ENCODE assay signal across 31 cellular contexts in genomic region chr12:114415525-114415868, GRCh38. TPM values are rescaled to one million over a fixed set of nuclear protein-coding genes. Genes with fewer than 3 reads are reported as not detected.
DNase-seq lines count a peak whose midpoint lies in the region; ATAC-seq and TF ChIP-seq lines count a peak whose summit lies in the region.
"Had no signal": no experiment of that assay in that cellular context is flagged by ENCODE, and none has a peak within 500 bp of the region (broad histone marks: within the 10 kb centered on the region; RNA-seq: fewer than 3 reads in every experiment).

No MANE protein-coding gene starts in this region.

- H3K9me3 Mint-ChIP-seq in activated T-cell treated with anti-CD3 and anti-CD28 coated beads, Interleukin-2, amount 50 U/mL, for 4 hours, result no peaks in the 10 kb centered on the region

- 24 to 32% (median 25%) methylated on average over 2 to 7 of the region's 7 CpGs for WGBS in heart left ventricle, 4 donors
- WGBS in hepatocyte (ENCODE audit: low lambda C conversion rate, missing lambda C conversion rate), result 60% methylated on average over 7 of the region's 7 CpGs
- 16 to 31% (median 24%) methylated on average over 7 of the region's 7 CpGs for WGBS in stomach, 5 donors

- H3K9me2 ChIP-seq in hepatocyte (replicated peaks; ENCODE audit: insufficient read depth), result no peaks in the 10 kb centered on the region

- H3K27me3 ChIP-seq in heart left ventricle (peaks cover 0 to 43% (median 0%) of the 10 kb centered on the region in 9 donors), hepatocyte (peaks cover 91% of the 10 kb centered on the region), stomach (peaks cover 29 to 98% (median 76%) of the 10 kb centered on the region in 3 donors)

- H3K9me3 ChIP-seq in heart left ventricle, result no peaks in the 10 kb centered on the region
- H3K9me3 ChIP-seq in hepatocyte (ENCODE audit: low read depth), result no peaks in the 10 kb centered on the region
- no peaks in the 10 kb centered on the region for H3K9me3 ChIP-seq in stomach
- H3K9me3 ChIP-seq: BE2C had no signal

- intact Hi-C loops in heart left ventricle (cut with DNase I) (no loop called here), stomach (cut with DNase I; ENCODE audit: low total_unique reads) (no loop called here)

- H3K4me3 ChIP-seq in heart left ventricle (no peak overlapping the region), hepatocyte (no peak overlapping the region), stomach (no peak overlapping the region)

- no peak overlapping the region for H2AFZ ChIP-seq in hepatocyte

- no peak for TF ChIP-seq CTCF in heart left ventricle (IDR thresholded peaks at IDR 0.05)
- TF ChIP-seq CTCF in hepatocyte (IDR thresholded peaks at IDR 0.05; ENCODE audit: poor library complexity), result no peak
- no peak for TF ChIP-seq CTCF in stomach (IDR thresholded peaks at IDR 0.05)

- TF ChIP-seq POLR2A in heart left ventricle (IDR thresholded peaks at IDR 0.05) (no peak), stomach (IDR thresholded peaks at IDR 0.05) (no peak)

- peaks cover 33% of the 10 kb centered on the region for H3K79me2 ChIP-seq in hepatocyte

- no peaks in the 10 kb centered on the region for H3K36me3 ChIP-seq in heart left ventricle
- H3K36me3 ChIP-seq in hepatocyte (replicated peaks; ENCODE audit: insufficient read depth, low read depth), result no peaks in the 10 kb centered on the region
- no peaks in the 10 kb centered on the region for H3K36me3 ChIP-seq in stomach
- H3K36me3 ChIP-seq: BE2C had no signal

- peak overlapping the region in 2 of 12 donors; percentile 50 to 59 for H3K27ac ChIP-seq in heart left ventricle
- no peak overlapping the region for H3K27ac ChIP-seq in hepatocyte
- H3K27ac ChIP-seq in stomach, result no peak overlapping the region

- H3K4me1 ChIP-seq in heart left ventricle, result peaks cover 0 to 17% (median 0%) of the 10 kb centered on the region in 12 donors
- peaks cover 6% of the 10 kb centered on the region for H3K4me1 ChIP-seq in hepatocyte (ENCODE audit: insufficient read depth)
- H3K4me1 ChIP-seq in stomach, result no peaks in the 10 kb centered on the region
- H3K4me1 ChIP-seq: BE2C had no signal

- no peaks in the 10 kb centered on the region for H4K20me1 ChIP-seq in hepatocyte (ENCODE audit: insufficient read depth, poor library complexity, severe bottlenecking)

- DNase-seq in EH (ENCODE audit: low read depth), result peak; percentile 48
- DNase-seq in ecto neural progenitor cell (ENCODE audit: low spot score), result peak; percentile 43
- no peak for DNase-seq in heart left ventricle
- DNase-seq in hepatocyte (ENCODE audit: low spot score), result no peak
- DNase-seq in activated T-cell treated with anti-CD3 and anti-CD28 coated beads, Interleukin-2, amount 50 U/mL, for 4 hours, result no peak
- DNase-seq in stomach, result no peak
- DNase-seq: 8988T; ACHN; BE2C; CD8-positive, alpha-beta memory T cell; DMS 273 treated with DMSO at 0.1 percent for 48 hours; DMS79; GF-D8; HCEC 1CT; KBM-7; MV-4-11; NCI-H1105; NCI-H1436 treated with DMSO at 0.1 percent for 48 hours; NCI-H187 treated with DMSO at 0.1 percent for 48 hours; NCI-H2171 treated with DMSO at 0.1 percent for 48 hours; NCI-H345; NCI-H524; NCI-H774; PC-3 had no signal

- peaks cover under 1% of the 10 kb centered on the region for H3K4me1 Mint-ChIP-seq in activated T-cell treated with anti-CD3 and anti-CD28 coated beads, Interleukin-2, amount 50 U/mL, for 4 hours (ENCODE audit: low read depth)
- H3K4me1 Mint-ChIP-seq: CD14-positive monocyte had no signal

- no peak overlapping the region for H3K4me3 Mint-ChIP-seq in activated T-cell treated with anti-CD3 and anti-CD28 coated beads, Interleukin-2, amount 50 U/mL, for 4 hours
- H3K4me3 Mint-ChIP-seq: CD8-positive, alpha-beta memory T cell had no signal

- TF ChIP-seq EP300 in stomach (IDR thresholded peaks at IDR 0.05), result no peak

- peak in 3 of 4 donors; percentile 21 to 54 (median 23) for ATAC-seq in heart left ventricle
- no peak for ATAC-seq in activated T-cell treated with anti-CD3 and anti-CD28 coated beads, Interleukin-2, amount 50 U/mL, for 4 hours
- ATAC-seq in HG03159 (IDR thresholded peaks at IDR 0.05; ENCODE audit: unreplicated experiment), result no peak
- ATAC-seq: HepG2, PC-3 had no signal

- H3K27me3 Mint-ChIP-seq in activated T-cell treated with anti-CD3 and anti-CD28 coated beads, Interleukin-2, amount 50 U/mL, for 4 hours (ENCODE audit: low read depth), result peaks cover 67% of the 10 kb centered on the region

- peak overlapping the region; percentile 86 for H3K4me2 ChIP-seq in hepatocyte

- H3K36me3 Mint-ChIP-seq in activated T-cell treated with anti-CD3 and anti-CD28 coated beads, Interleukin-2, amount 50 U/mL, for 4 hours (ENCODE audit: insufficient read depth), result no peaks in the 10 kb centered on the region
- H3K36me3 Mint-ChIP-seq: CD14-positive monocyte had no signal

RNA-seq across cellular contexts. Expression of gene TBX5, which starts 9.6 kb away (rescaled TPM):
- 10 to 100 TPM; 33.6 to 74.5 (median 44.9) TPM for total RNA-seq in heart left ventricle
- 10 to 100 TPM in 1 of 2 donors, 1 to 10 TPM in 1; 8.1 to 21.3 TPM for polyA plus RNA-seq in heart left ventricle
- total RNA-seq in hepatocyte, result 12.3 and 13.0 TPM in 2 replicates
- 6.3 and 10.8 TPM in 2 replicates for polyA plus RNA-seq in hepatocyte
- not detected for total RNA-seq in activated T-cell treated with anti-CD3 and anti-CD28 coated beads, Interleukin-2, amount 50 U/mL, for 4 hours
- total RNA-seq in stomach, result not detected
- under 1 TPM in 1 of 3 donors, not detected in 2; 0.35 TPM for polyA plus RNA-seq in stomach
- total RNA-seq: CD8-positive, alpha-beta memory T cell; H1; HepG2; LHCN-M2; MCF 10A; PC-3; SK-MEL-5 had no signal
- polyA plus RNA-seq: CD14-positive monocyte; CD8-positive, alpha-beta memory T cell; HepG2 had no signal

Comparison
In these comparisons a context has a peak if more than half of its experiments do, and no peak if none do; other contexts are left out.
1. DNase-seq: peak in EH (single experiment) and ecto neural progenitor cell (single experiment); none in heart left ventricle (0 of 5), hepatocyte (single experiment), activated T-cell treated with anti-CD3 and anti-CD28 coated beads, Interleukin-2, amount 50 U/mL, for 4 hours (single experiment) and stomach (single experiment).
2. ATAC-seq: peak in heart left ventricle (3 of 4); none in activated T-cell treated with anti-CD3 and anti-CD28 coated beads, Interleukin-2, amount 50 U/mL, for 4 hours (0 of 2) and HG03159 (single experiment).
3. RNA of gene TBX5, which starts 9.6 kb away (total RNA-seq): 33.6 to 74.5 TPM in heart left ventricle and 12.3 to 13.0 TPM in hepatocyte; not detected in activated T-cell treated with anti-CD3 and anti-CD28 coated beads, Interleukin-2, amount 50 U/mL, for 4 hours and not detected in stomach; every median in the first group is over 10 times any median in the second.